ENCODE assay signal across 9 cellular contexts in genomic region chr19:16457195-16457953, GRCh38. TPM values are rescaled to one million over a fixed set of nuclear protein-coding genes. Genes with fewer than 3 reads are reported as not detected.
DNase-seq lines count a peak whose midpoint lies in the region; ATAC-seq, FAIRE-seq and TF ChIP-seq lines count a peak whose summit lies in the region.
"Had no signal": no experiment of that assay in that cellular context is flagged by ENCODE, and none has a peak within 500 bp of the region (broad histone marks: within the 10 kb centered on the region; RNA-seq: fewer than 3 reads in every experiment).

No MANE protein-coding gene starts in this region.

- H3K79me2 ChIP-seq in H9 (ENCODE audit: insufficient read depth, low read length), result peaks cover 33% of the 10 kb centered on the region; the same call in 1 of the 2 replicates

- H3K27me3 ChIP-seq in H9 (ENCODE audit: insufficient read depth, low read length) (no peaks in the 10 kb centered on the region), left ventricle myocardium inferior (ENCODE audit: low read depth) (no peaks in the 10 kb centered on the region)

- TF ChIP-seq RAD21 in A549 (conservative IDR thresholded peaks at IDR 0.05 in 1 of 2, IDR thresholded peaks at IDR 0.05 in 1 of 2), result no peak

- no peak overlapping the region for H2AFZ ChIP-seq in H9 (ENCODE audit: low read length)

- no peak overlapping the region for H4K5ac ChIP-seq in H9 (ENCODE audit: insufficient read length, low read depth, low read length)

- no peak overlapping the region for H2BK15ac ChIP-seq in H9 (ENCODE audit: low read depth, low read length)

- H3K4me1 ChIP-seq in A549, result peaks cover 17% of the 10 kb centered on the region
- H3K4me1 ChIP-seq in H9 (ENCODE audit: insufficient read depth, low read length), result peaks cover 12% of the 10 kb centered on the region; the same call in 1 of the 2 replicates
- H3K4me1 ChIP-seq in left ventricle myocardium inferior, result peaks cover 100% of the 10 kb centered on the region

- no peak for TF ChIP-seq POLR2A in A549 (IDR thresholded peaks at IDR 0.05; ENCODE audit: low read length)

- H3K36me3 Mint-ChIP-seq in H9 (ENCODE audit: insufficient read depth in 1 of 3, low read depth in 3 of 3), result peaks cover 0 to 2% (median 0%) of the 10 kb centered on the region in 3 experiments; a peak in 2 of 7 replicates

- 59% methylated on average over 8 of the region's 16 CpGs for WGBS in A549 (ENCODE audit: missing lambda C conversion rate)
- no CpG with 5 or more reads among the region's 16 CpGs for WGBS in H9 (ENCODE audit: extremely low coverage, insufficient read length, low lambda C conversion rate)

- H3K27ac ChIP-seq in A549 (peak overlapping the region; percentile 30 to 73; a peak in 4 of 6 replicates), H9 (ENCODE audit: insufficient read length, low read depth, low read length) (no peak overlapping the region), left ventricle myocardium inferior (replicated peaks) (peak overlapping the region; percentile 95)

- peak overlapping the region; percentile 34; the same call in 1 of the 2 replicates for H3K14ac ChIP-seq in H9 (ENCODE audit: insufficient read depth, low read length)

- CTCF ChIA-PET in A549 (lab: Yijun Ruan, JAX), result interaction anchor here (0.5 to 0.9 kb wide), 3 partner anchors 10 to 105 kb away, joined by 3 read pairs; no protein-coding TSS in a partner anchor

- H3K36me3 ChIP-seq in left ventricle myocardium inferior, result no peaks in the 10 kb centered on the region

- no peak overlapping the region for H2BK20ac ChIP-seq in H9 (ENCODE audit: low read depth, low read length, poor library complexity, severe bottlenecking)

- intact Hi-C loops in left ventricle myocardium inferior (cut with micrococcal nuclease), result no loop called here

- H3K4me2 ChIP-seq in A549, result peak overlapping the region; percentile 37
- H3K4me2 ChIP-seq in H9 (ENCODE audit: insufficient read depth, insufficient read length, low read length), result no peak overlapping the region

- H3K23ac ChIP-seq in H9 (ENCODE audit: insufficient read length, low read depth, low read length), result no peak overlapping the region

- H3T11ph ChIP-seq in H9 (ENCODE audit: low read length), result no peak overlapping the region

- DNase-seq in A549 (ENCODE audit: low read depth in 1 of 2, low spot score in 1 of 2) (no peak), H9 (no peak), left ventricle myocardium inferior (peak; percentile 55), skeletal muscle cell (ENCODE audit: low read depth) (peak; percentile 20), NCI-H2081 treated with DMSO at 0.1 percent for 48 hours (lab: John Stamatoyannopoulos, UW) (no peak), NCI-H1417 treated with DMSO at 0.1 percent for 48 hours (lab: John Stamatoyannopoulos, UW) (no peak)
- DNase-seq in activated CD4-positive, alpha-beta T cell treated with anti-CD3 and anti-CD28 coated beads, Interleukin-2, amount 50 U/mL, for 4 hours, result peak; percentile 17 to 22

- no peak overlapping the region for H2BK120ac ChIP-seq in H9 (ENCODE audit: low read depth, low read length, poor library complexity, severe bottlenecking)

- no peak overlapping the region for H4K8ac ChIP-seq in H9 (replicated peaks; ENCODE audit: insufficient read length, low read depth, low read length)

- H3K9ac ChIP-seq in H9 (ENCODE audit: extremely low read depth, insufficient read length, low read length), result no peak overlapping the region

- H3K79me1 ChIP-seq in H9 (ENCODE audit: insufficient read depth, low read depth, low read length, poor library complexity, severe bottlenecking), result peaks cover 4% of the 10 kb centered on the region

- H3K23me2 ChIP-seq in H9 (ENCODE audit: insufficient read length, low read depth, low read length, poor library complexity, severe bottlenecking), result no peaks in the 10 kb centered on the region

- H3K4me3 ChIP-seq in A549 (no peak overlapping the region), left ventricle myocardium inferior (peak overlapping the region; percentile 43), skeletal muscle cell (ENCODE audit: low read depth, low read length) (no peak overlapping the region)

- no peak overlapping the region for H3K4ac ChIP-seq in H9 (ENCODE audit: low read depth, low read length)

- no peak for FAIRE-seq in A549 (lab: Jason Lieb, UNC)

- H3K18ac ChIP-seq in H9 (ENCODE audit: insufficient read length, low read depth, low read length), result no peak overlapping the region

- TF ChIP-seq CTCF in A549 (IDR thresholded peaks at IDR 0.05) (no peak), H9 (conservative IDR thresholded peaks at IDR 0.05) (no peak), left ventricle myocardium inferior (IDR thresholded peaks at IDR 0.05; ENCODE audit: borderline replicate concordance) (no peak)

- H2BK5ac ChIP-seq in H9 (ENCODE audit: insufficient read length, low read length), result no peak overlapping the region

- H3K9me3 ChIP-seq in A549, result no peaks in the 10 kb centered on the region
- no peaks in the 10 kb centered on the region for H3K9me3 ChIP-seq in H9 (ENCODE audit: control insufficient read depth, low read depth, low read length)
- H3K9me3 ChIP-seq in left ventricle myocardium inferior (replicated peaks), result no peaks in the 10 kb centered on the region

- H3K56ac ChIP-seq in H9 (ENCODE audit: insufficient read length, low read depth, low read length), result no peak overlapping the region

- H4K91ac ChIP-seq in H9 (ENCODE audit: insufficient read length, low read depth, low read length), result no peak overlapping the region

- no peak for TF ChIP-seq EP300 in A549 (IDR thresholded peaks at IDR 0.05)

- ATAC-seq in A549, result peak; percentile 16 to 59; a peak in 3 of 6 replicates
- no peak for ATAC-seq in HG03139 (IDR thresholded peaks at IDR 0.05; ENCODE audit: unreplicated experiment)

- H3K9me3 Mint-ChIP-seq in H9, result no peaks in the 10 kb centered on the region

- H2AK5ac ChIP-seq in H9 (ENCODE audit: insufficient read length, low read length), result no peak overlapping the region

- H2BK12ac ChIP-seq in H9 (ENCODE audit: insufficient read length, low read depth, low read length), result no peak overlapping the region

- POLR2A ChIA-PET in A549 (lab: Yijun Ruan, JAX), result no interaction called here

- H3K27me3 Mint-ChIP-seq in H9 (ENCODE audit: low read depth), result no peaks in the 10 kb centered on the region

- H3K4me1 Mint-ChIP-seq in H9, result peaks cover 42 to 48% of the 10 kb centered on the region in 2 experiments

- peaks cover 2% of the 10 kb centered on the region for H4K20me1 ChIP-seq in H9 (ENCODE audit: control insufficient read depth, insufficient read depth, insufficient read length)

- H3K4me3 Mint-ChIP-seq in H9, result peak overlapping the region in 1 of 2 experiments; percentile 53; a peak in 4 of 5 replicates

- H3K27ac Mint-ChIP-seq in H9, result peak overlapping the region; percentile 88 to 97 (median 89)

TF ChIP-seq in A549, 52 proteins besides CTCF, POLR2A, EP300 and RAD21:
- TF ChIP-seq TFCP2L1 (CRISPR knock-in tag; IDR thresholded peaks at IDR 0.05) (no peak), HOXA7 (CRISPR knock-in tag; IDR thresholded peaks at IDR 0.05) (no peak), CEBPB (IDR thresholded peaks at IDR 0.05) (no peak), ATOH8 (CRISPR knock-in tag; IDR thresholded peaks at IDR 0.05; ENCODE audit: low read depth) (no peak), ZFP36 (IDR thresholded peaks at IDR 0.05; ENCODE audit: borderline replicate concordance, partially characterized antibody) (no peak), EHMT2 (IDR thresholded peaks at IDR 0.05; ENCODE audit: low read depth) (no peak), E2F6 (IDR thresholded peaks at IDR 0.05; ENCODE audit: borderline replicate concordance, low read depth) (no peak), CHD4 (IDR thresholded peaks at IDR 0.05; ENCODE audit: borderline replicate concordance) (no peak), FOSL2 (IDR thresholded peaks at IDR 0.05) (no peak), FOSL2 (CRISPR knock-in tag; IDR thresholded peaks at IDR 0.05) (no peak), EHF (CRISPR knock-in tag; IDR thresholded peaks at IDR 0.05) (no peak)

RNA-seq across cellular contexts. Expression of gene EPS15L1, which starts 14.4 kb away (rescaled TPM):
- polyA plus RNA-seq in A549 (2011; rRNA removed) (10.7 and 12.8 TPM in 2 replicates), A549 (2017; fragmentation: RNase III; extraction: RNeasy Plus Mini Kit Qiagen cat#74134 plus additional on column Dnase treatment) (10.0 to 11.2 TPM (median 10.5 TPM) in 3 replicates)
- 11.8 and 14.7 TPM in 2 replicates for polyA plus RNA-seq in A549 (2012; cell fraction: cytosol; rRNA removed)
- polyA plus RNA-seq in A549 (2012; cell fraction: nucleus; rRNA removed), result 24.1 and 25.8 TPM in 2 replicates
- polyA minus RNA-seq in A549 (2011; rRNA and poly(A)+ RNA removed), result 22.3 and 25.7 TPM in 2 replicates
- total RNA-seq in H9 (2021) (31.8 and 33.3 TPM in 2 replicates), left ventricle myocardium inferior (68.1 TPM)

RNA-seq across cellular contexts. Expression of gene CALR3, which starts 38.6 kb away (rescaled TPM):
- polyA plus RNA-seq in A549 (2011; rRNA removed) (0.10 and 0.11 TPM in 2 replicates), A549 (2017; fragmentation: RNase III; extraction: RNeasy Plus Mini Kit Qiagen cat#74134 plus additional on column Dnase treatment) (not detected in 3 replicates)
- polyA plus RNA-seq in A549 (2012; cell fraction: cytosol; rRNA removed), result 0.03 and 0.05 TPM in 2 replicates
- 0.04 TPM in 1 of 2 replicates, not detected in the other for polyA plus RNA-seq in A549 (2012; cell fraction: nucleus; rRNA removed)
- not detected in 2 replicates for polyA minus RNA-seq in A549 (2011; rRNA and poly(A)+ RNA removed)
- total RNA-seq in H9 (2021) (0.44 and 0.53 TPM in 2 replicates), left ventricle myocardium inferior (not detected)
- polyA plus RNA-seq: adipose tissue had no signal

RNA-seq across cellular contexts. Expression of gene C19orf44, which starts 38.8 kb away (rescaled TPM):
- 2.7 and 2.9 TPM in 2 replicates for polyA plus RNA-seq in A549 (2011; rRNA removed)
- 3.2 and 4.3 TPM in 2 replicates for polyA plus RNA-seq in A549 (2012; cell fraction: cytosol; rRNA removed)
- polyA plus RNA-seq in A549 (2012; cell fraction: nucleus; rRNA removed), result 5.9 and 6.1 TPM in 2 replicates
- polyA plus RNA-seq in A549 (2017; fragmentation: RNase III; extraction: RNeasy Plus Mini Kit Qiagen cat#74134 plus additional on column Dnase treatment), result 2.7 to 3.4 TPM (median 3.0 TPM) in 3 replicates
- polyA minus RNA-seq in A549 (2011; rRNA and poly(A)+ RNA removed), result 2.1 and 2.4 TPM in 2 replicates
- total RNA-seq in H9 (2021), result 5.7 and 6.4 TPM in 2 replicates
- total RNA-seq in left ventricle myocardium inferior, result 2.9 TPM

Comparison
In these comparisons a context has a peak if more than half of its experiments do, and no peak if none do; other contexts are left out.
1. DNase-seq: peak in activated CD4-positive, alpha-beta T cell treated with anti-CD3 and anti-CD28 coated beads, Interleukin-2, amount 50 U/mL, for 4 hours (2 of 2), left ventricle myocardium inferior (single experiment) and skeletal muscle cell (single experiment); none in A549 (0 of 2), H9 (single experiment), NCI-H2081 treated with DMSO at 0.1 percent for 48 hours (single experiment) and NCI-H1417 treated with DMSO at 0.1 percent for 48 hours (single experiment).